1 cellular context compared by ENCODE assay signal in genomic region chr2:136238552-136239346, GRCh38.
TF ChIP-seq lines count a peak whose summit lies in the region.

No MANE protein-coding gene starts in this region.

TF ChIP-seq in SK-N-SH treated with all-trans-retinoic acid at 6 μM for 48 hours, 23 proteins besides CTCF, POLR2A, EP300 and RAD21 (continued from another document):
- TF ChIP-seq TSHZ2 (CRISPR knock-in tag; IDR thresholded peaks at IDR 0.05) = no peak
